ENCODE assay signal across 25 cellular contexts in genomic region chr1:188249813-188250212, GRCh38.
DNase-seq lines count a peak whose midpoint lies in the region; ATAC-seq and FAIRE-seq lines count a peak whose summit lies in the region.
"Had no signal": no experiment of that assay in that cellular context is flagged by ENCODE, and none has a peak within 500 bp of the region (broad histone marks: within the 10 kb centered on the region; RNA-seq: fewer than 3 reads in every experiment).

No MANE protein-coding gene starts in this region.

- H3K4me1 Mint-ChIP-seq in activated T-cell treated with anti-CD3 and anti-CD28 coated beads, Interleukin-2, amount 50 U/mL, for 24 hours (ENCODE audit: low read depth): no peaks in the 10 kb centered on the region
- no peaks in the 10 kb centered on the region for H3K4me1 Mint-ChIP-seq in immature natural killer cell
- H3K4me1 Mint-ChIP-seq: activated CD4-positive, alpha-beta T cell treated with anti-CD3 and anti-CD28 coated beads, Interleukin-2, amount 10 ng/mL, durations not matched to agents 7 days and 5 days; WTC11 had no signal

- DNase-seq in M059J (ENCODE audit: low read depth) (peak; percentile 1), OCI-M1 (lab: John Stamatoyannopoulos, UW) (peak; percentile 59), dermis microvascular lymphatic vessel endothelial cell (ENCODE audit: low read depth in 2 of 2) (peak; percentile 48 to 63), urothelium cell line (ENCODE audit: low spot score) (no peak), immature natural killer cell (no peak)
- DNase-seq in activated T-cell treated with anti-CD3 and anti-CD28 coated beads, Interleukin-2, amount 50 U/mL, for 24 hours: no peak
- DNase-seq: activated CD4-positive, alpha-beta T cell treated with anti-CD3 and anti-CD28 coated beads, Interleukin-2, amount 10 ng/mL, durations not matched to agents 7 days and 5 days; activated T-cell treated with anti-CD3 and anti-CD28 coated beads, Interleukin-2, amount 50 U/mL, for 4 hours; AML-193; CD8-positive, alpha-beta T cell; central memory CD4-positive, alpha-beta T cell; GOT3; hippocampal formation; NCI-H510A treated with DMSO at 0.1 percent for 48 hours; RPMI8226; SK-N-SH; stomach; thyroid gland had no signal

- peak overlapping the region; percentile 68 for H2AFZ ChIP-seq in ACC112 (ENCODE audit: low read length, unreplicated experiment)

- H3K27ac ChIP-seq in ACC112 (ENCODE audit: low read depth, low read length): no peak overlapping the region
- H3K27ac ChIP-seq: skin epidermis, stomach, thyroid gland had no signal

- no peaks in the 10 kb centered on the region for H3K27me3 ChIP-seq in ACC112 (ENCODE audit: insufficient read depth, low read length)
- H3K27me3 ChIP-seq: stomach, thyroid gland had no signal

- no peaks in the 10 kb centered on the region for H3K27me3 Mint-ChIP-seq in activated T-cell treated with anti-CD3 and anti-CD28 coated beads, Interleukin-2, amount 50 U/mL, for 24 hours
- no peaks in the 10 kb centered on the region for H3K27me3 Mint-ChIP-seq in immature natural killer cell (ENCODE audit: low read depth in 3 of 3)
- H3K27me3 Mint-ChIP-seq: activated CD4-positive, alpha-beta T cell treated with anti-CD3 and anti-CD28 coated beads, Interleukin-2, amount 10 ng/mL, durations not matched to agents 7 days and 5 days; IgD-negative memory B cell had no signal

- H3K27ac Mint-ChIP-seq in activated T-cell treated with anti-CD3 and anti-CD28 coated beads, Interleukin-2, amount 50 U/mL, for 24 hours: no peak overlapping the region
- no peak overlapping the region for H3K27ac Mint-ChIP-seq in immature natural killer cell
- H3K27ac Mint-ChIP-seq: activated CD4-positive, alpha-beta T cell treated with anti-CD3 and anti-CD28 coated beads, Interleukin-2, amount 10 ng/mL, durations not matched to agents 7 days and 5 days; CD8-positive, alpha-beta T cell; IgD-negative memory B cell; T-helper 2 cell treated with Interferon-gamma antibody and Interleukin-4, amounts not matched to agents 5 μg/mL and 100 μg/mL, for 36 hours; WTC11 had no signal

- no peak overlapping the region for H3K4me3 ChIP-seq in ACC112 (ENCODE audit: low read depth, low read length)
- H3K4me3 ChIP-seq: skin epidermis, stomach, thyroid gland had no signal

- no peaks in the 10 kb centered on the region for H3K79me2 ChIP-seq in ACC112 (ENCODE audit: control insufficient read depth, insufficient read depth, low read length, unreplicated experiment)

- H3K36me3 ChIP-seq in ACC112 (ENCODE audit: insufficient read depth, low read length): no peaks in the 10 kb centered on the region
- H3K36me3 ChIP-seq: stomach, thyroid gland had no signal

- H3K9me3 Mint-ChIP-seq in activated T-cell treated with anti-CD3 and anti-CD28 coated beads, Interleukin-2, amount 50 U/mL, for 24 hours: no peaks in the 10 kb centered on the region
- peaks cover 14 to 38% (median 20%) of the 10 kb centered on the region in 6 donors for H3K9me3 Mint-ChIP-seq in immature natural killer cell
- H3K9me3 Mint-ChIP-seq: activated CD4-positive, alpha-beta T cell treated with anti-CD3 and anti-CD28 coated beads, Interleukin-2, amount 10 ng/mL, durations not matched to agents 7 days and 5 days; T-helper 2 cell treated with Interferon-gamma antibody and Interleukin-4, amounts not matched to agents 5 μg/mL and 100 μg/mL, for 36 hours had no signal

- H3K4me1 ChIP-seq in ACC112 (ENCODE audit: control insufficient read depth, insufficient read depth, low read length, unreplicated experiment): no peaks in the 10 kb centered on the region
- H3K4me1 ChIP-seq: stomach, thyroid gland had no signal

- H3K4me3 Mint-ChIP-seq in activated T-cell treated with anti-CD3 and anti-CD28 coated beads, Interleukin-2, amount 50 U/mL, for 24 hours: no peak overlapping the region
- H3K4me3 Mint-ChIP-seq in immature natural killer cell: no peak overlapping the region
- H3K4me3 Mint-ChIP-seq: activated CD4-positive, alpha-beta T cell treated with anti-CD3 and anti-CD28 coated beads, Interleukin-2, amount 10 ng/mL, durations not matched to agents 7 days and 5 days; activated T-cell treated with anti-CD3 and anti-CD28 coated beads, Interleukin-2, amount 50 U/mL, for 4 hours; CD8-positive, alpha-beta T cell; IgD-negative memory B cell; T-helper 2 cell treated with Interferon-gamma antibody and Interleukin-4, amounts not matched to agents 5 μg/mL and 100 μg/mL, for 36 hours; WTC11 had no signal

- no peaks in the 10 kb centered on the region for H3K36me3 Mint-ChIP-seq in activated T-cell treated with anti-CD3 and anti-CD28 coated beads, Interleukin-2, amount 50 U/mL, for 24 hours (ENCODE audit: low read depth)
- H3K36me3 Mint-ChIP-seq in immature natural killer cell: peaks cover 0 to 3% (median 0%) of the 10 kb centered on the region in 3 donors
- H3K36me3 Mint-ChIP-seq: CD8-positive, alpha-beta T cell; IgD-negative memory B cell; WTC11 had no signal

- no peak for ATAC-seq in HG03439 (IDR thresholded peaks at IDR 0.05; ENCODE audit: unreplicated experiment)
- ATAC-seq: activated T-cell treated with anti-CD3 and anti-CD28 coated beads, Interleukin-2, amount 50 U/mL, for 4 hours; CD8-positive, alpha-beta T cell; WTC11 had no signal

- no peak for FAIRE-seq in urothelium cell line (lab: Jason Lieb, UNC)
- FAIRE-seq: endometrium had no signal

Comparison
In these comparisons a context has a peak if more than half of its experiments do, and no peak if none do; other contexts are left out.
1. DNase-seq: peak in M059J (single experiment), OCI-M1 (single experiment) and dermis microvascular lymphatic vessel endothelial cell (2 of 2); none in activated T-cell treated with anti-CD3 and anti-CD28 coated beads, Interleukin-2, amount 50 U/mL, for 24 hours (single experiment), urothelium cell line (single experiment) and immature natural killer cell (0 of 3).